Comparison of ENCODE assay signal across 1 cellular context in the genomic region with DNA sequence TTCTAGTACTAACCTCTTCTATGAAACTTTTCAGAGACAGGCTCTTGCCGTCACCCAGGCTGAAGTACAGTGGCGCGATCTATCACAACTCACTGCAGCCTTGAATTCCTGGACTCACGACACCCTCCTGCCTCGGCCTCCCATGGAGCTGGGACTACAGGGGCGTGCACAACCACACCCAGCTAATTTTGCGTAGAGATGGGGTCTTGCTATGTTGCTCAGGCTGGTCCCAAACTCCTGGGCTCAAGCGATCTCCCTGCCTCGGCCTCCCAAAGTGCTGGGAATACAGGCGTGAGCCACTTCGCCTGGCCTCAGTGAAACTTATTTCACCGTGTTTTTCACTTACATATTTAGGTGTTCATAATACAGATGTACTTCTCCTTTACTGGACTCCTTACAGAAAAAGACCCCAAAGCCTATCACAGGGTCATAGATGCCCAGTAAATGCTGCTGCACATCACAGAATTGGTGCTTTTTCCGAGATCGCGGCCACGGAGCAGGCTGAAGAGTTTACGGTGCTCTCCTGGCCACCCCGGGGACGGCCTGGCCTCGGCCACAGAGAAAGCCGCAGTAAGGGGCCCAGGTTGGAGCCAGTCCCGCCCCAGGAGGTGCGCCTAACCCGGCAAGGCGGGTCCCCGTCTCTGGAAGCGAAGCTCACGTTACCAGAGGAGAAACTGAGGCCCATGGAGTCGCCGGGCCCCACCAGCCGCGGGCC.
TF ChIP-seq lines count a peak whose summit lies in the region.

No MANE protein-coding gene starts in this region.

TF ChIP-seq in HepG2, 621 proteins besides CTCF, POLR2A, EP300 and RAD21 (continued from another document):
- TF ChIP-seq, protein P1, sequence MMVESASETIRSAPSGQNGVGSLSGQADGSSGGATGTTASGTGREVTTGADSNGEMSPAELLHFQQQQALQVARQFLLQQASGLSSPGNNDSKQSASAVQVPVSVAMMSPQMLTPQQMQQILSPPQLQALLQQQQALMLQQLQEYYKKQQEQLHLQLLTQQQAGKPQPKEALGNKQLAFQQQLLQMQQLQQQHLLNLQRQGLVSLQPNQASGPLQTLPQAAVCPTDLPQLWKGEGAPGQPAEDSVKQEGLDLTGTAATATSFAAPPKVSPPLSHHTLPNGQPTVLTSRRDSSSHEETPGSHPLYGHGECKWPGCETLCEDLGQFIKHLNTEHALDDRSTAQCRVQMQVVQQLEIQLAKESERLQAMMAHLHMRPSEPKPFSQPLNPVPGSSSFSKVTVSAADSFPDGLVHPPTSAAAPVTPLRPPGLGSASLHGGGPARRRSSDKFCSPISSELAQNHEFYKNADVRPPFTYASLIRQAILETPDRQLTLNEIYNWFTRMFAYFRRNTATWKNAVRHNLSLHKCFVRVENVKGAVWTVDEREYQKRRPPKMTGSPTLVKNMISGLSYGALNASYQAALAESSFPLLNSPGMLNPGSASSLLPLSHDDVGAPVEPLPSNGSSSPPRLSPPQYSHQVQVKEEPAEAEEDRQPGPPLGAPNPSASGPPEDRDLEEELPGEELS (CRISPR knock-in tag; IDR thresholded peaks at IDR 0.05): no peak
- TF ChIP-seq ZNF138 (CRISPR knock-in tag; IDR thresholded peaks at IDR 0.05; ENCODE audit: low read depth) (no peak; the same call in 1 of the 2 replicates), SRSF1 (optimal IDR thresholded peaks at IDR 0.05; ENCODE audit: low read depth, low read length) (no peak), ZNF703 (CRISPR knock-in tag; IDR thresholded peaks at IDR 0.05; ENCODE audit: borderline replicate concordance) (0 out of 2 replicates have a peak, but pooled peaks have one; percentile 21), ZNF563 (CRISPR knock-in tag; IDR thresholded peaks at IDR 0.05) (no peak), ZNF558 (CRISPR knock-in tag; IDR thresholded peaks at IDR 0.05; ENCODE audit: borderline replicate concordance) (0 out of 2 replicates have a peak, but pooled peaks have one; percentile 25), ZNF615 (CRISPR knock-in tag; IDR thresholded peaks at IDR 0.05; ENCODE audit: borderline replicate concordance) (no peak)
- TF ChIP-seq, protein P2, sequence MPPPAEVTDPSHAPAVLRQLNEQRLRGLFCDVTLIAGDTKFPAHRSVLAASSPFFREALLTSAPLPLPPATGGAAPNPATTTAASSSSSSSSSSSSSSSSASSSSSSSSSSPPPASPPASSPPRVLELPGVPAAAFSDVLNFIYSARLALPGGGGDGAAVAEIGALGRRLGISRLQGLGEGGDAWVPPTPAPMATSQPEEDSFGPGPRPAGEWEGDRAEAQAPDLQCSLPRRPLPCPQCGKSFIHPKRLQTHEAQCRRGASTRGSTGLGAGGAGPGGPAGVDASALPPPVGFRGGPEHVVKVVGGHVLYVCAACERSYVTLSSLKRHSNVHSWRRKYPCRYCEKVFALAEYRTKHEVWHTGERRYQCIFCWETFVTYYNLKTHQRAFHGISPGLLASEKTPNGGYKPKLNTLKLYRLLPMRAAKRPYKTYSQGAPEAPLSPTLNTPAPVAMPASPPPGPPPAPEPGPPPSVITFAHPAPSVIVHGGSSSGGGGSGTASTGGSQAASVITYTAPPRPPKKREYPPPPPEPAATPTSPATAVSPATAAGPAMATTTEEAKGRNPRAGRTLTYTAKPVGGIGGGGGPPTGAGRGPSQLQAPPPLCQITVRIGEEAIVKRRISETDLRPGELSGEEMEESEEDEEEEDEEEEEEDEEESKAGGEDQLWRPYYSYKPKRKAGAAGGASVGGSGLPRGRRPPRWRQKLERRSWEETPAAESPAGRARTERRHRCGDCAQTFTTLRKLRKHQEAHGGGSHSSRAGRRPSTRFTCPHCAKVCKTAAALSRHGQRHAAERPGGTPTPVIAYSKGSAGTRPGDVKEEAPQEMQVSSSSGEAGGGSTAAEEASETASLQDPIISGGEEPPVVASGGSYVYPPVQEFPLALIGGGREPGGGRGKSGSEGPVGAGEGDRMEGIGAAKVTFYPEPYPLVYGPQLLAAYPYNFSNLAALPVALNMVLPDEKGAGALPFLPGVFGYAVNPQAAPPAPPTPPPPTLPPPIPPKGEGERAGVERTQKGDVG (CRISPR knock-in tag; IDR thresholded peaks at IDR 0.05; ENCODE audit: borderline replicate concordance): no peak
- TF ChIP-seq, protein P3, sequence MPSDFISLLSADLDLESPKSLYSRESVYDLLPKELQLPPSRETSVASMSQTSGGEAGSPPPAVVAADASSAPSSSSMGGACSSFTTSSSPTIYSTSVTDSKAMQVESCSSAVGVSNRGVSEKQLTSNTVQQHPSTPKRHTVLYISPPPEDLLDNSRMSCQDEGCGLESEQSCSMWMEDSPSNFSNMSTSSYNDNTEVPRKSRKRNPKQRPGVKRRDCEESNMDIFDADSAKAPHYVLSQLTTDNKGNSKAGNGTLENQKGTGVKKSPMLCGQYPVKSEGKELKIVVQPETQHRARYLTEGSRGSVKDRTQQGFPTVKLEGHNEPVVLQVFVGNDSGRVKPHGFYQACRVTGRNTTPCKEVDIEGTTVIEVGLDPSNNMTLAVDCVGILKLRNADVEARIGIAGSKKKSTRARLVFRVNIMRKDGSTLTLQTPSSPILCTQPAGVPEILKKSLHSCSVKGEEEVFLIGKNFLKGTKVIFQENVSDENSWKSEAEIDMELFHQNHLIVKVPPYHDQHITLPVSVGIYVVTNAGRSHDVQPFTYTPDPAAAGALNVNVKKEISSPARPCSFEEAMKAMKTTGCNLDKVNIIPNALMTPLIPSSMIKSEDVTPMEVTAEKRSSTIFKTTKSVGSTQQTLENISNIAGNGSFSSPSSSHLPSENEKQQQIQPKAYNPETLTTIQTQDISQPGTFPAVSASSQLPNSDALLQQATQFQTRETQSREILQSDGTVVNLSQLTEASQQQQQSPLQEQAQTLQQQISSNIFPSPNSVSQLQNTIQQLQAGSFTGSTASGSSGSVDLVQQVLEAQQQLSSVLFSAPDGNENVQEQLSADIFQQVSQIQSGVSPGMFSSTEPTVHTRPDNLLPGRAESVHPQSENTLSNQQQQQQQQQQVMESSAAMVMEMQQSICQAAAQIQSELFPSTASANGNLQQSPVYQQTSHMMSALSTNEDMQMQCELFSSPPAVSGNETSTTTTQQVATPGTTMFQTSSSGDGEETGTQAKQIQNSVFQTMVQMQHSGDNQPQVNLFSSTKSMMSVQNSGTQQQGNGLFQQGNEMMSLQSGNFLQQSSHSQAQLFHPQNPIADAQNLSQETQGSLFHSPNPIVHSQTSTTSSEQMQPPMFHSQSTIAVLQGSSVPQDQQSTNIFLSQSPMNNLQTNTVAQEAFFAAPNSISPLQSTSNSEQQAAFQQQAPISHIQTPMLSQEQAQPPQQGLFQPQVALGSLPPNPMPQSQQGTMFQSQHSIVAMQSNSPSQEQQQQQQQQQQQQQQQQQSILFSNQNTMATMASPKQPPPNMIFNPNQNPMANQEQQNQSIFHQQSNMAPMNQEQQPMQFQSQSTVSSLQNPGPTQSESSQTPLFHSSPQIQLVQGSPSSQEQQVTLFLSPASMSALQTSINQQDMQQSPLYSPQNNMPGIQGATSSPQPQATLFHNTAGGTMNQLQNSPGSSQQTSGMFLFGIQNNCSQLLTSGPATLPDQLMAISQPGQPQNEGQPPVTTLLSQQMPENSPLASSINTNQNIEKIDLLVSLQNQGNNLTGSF (CRISPR knock-in tag; IDR thresholded peaks at IDR 0.05): no peak
- TF ChIP-seq, protein P4, sequence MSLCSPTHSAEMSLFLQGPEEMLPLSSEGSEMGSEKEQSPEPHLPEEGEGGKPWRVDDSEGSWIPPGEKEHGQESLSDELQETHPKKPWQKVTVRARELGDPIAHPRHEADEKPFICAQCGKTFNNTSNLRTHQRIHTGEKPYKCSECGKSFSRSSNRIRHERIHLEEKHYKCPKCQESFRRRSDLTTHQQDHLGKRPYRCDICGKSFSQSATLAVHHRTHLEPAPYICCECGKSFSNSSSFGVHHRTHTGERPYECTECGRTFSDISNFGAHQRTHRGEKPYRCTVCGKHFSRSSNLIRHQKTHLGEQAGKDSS (CRISPR knock-in tag; IDR thresholded peaks at IDR 0.05; ENCODE audit: borderline replicate concordance, low read depth): peak; percentile 6; the same call in 1 of the 2 replicates
